Comparison of ENCODE assay signal across 11 cellular contexts in the genomic region with DNA sequence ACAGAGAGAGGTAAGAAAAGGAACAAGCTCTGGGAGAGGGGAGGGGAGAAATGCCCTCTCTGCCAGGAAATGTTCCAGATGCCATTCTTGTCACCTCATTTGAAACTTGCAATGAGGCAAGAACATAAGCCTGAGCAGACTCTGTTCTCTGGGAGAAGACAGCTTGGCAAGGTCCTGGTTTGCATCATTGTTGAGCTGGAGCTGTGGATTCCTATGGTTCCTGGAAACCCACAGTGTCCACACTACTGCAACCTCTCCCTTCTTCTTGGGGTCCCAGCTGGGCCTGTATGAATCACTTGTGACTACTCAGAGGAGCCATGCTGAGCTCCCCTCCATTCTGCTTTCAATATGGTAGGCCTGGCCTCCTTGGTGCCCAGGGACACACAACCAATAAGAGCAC.
DNase-seq lines count a peak whose midpoint lies in the region; ATAC-seq and TF ChIP-seq lines count a peak whose summit lies in the region.
"Had no signal": no experiment of that assay in that cellular context is flagged by ENCODE, and none has a peak within 500 bp of the region (broad histone marks: within the 10 kb centered on the region; RNA-seq: fewer than 3 reads in every experiment).

No MANE protein-coding gene starts in this region.

- DNase-seq in HCEC 1CT: peak; percentile 87
- DNase-seq in caudate nucleus (lab: John Stamatoyannopoulos, UW): peak in 1 of 61 donors; percentile 9
- peak; percentile 40 for DNase-seq in inferior parietal cortex (ENCODE audit: extremely low spot score)
- DNase-seq in stomach: no peak
- no peak for DNase-seq in NCI-H1092 (lab: John Stamatoyannopoulos, UW)
- DNase-seq in SHP77 (lab: John Stamatoyannopoulos, UW): no peak
- no peak for DNase-seq in NCI-H526 (lab: John Stamatoyannopoulos, UW)
- DNase-seq: activated CD4-positive, alpha-beta T cell treated with anti-CD3 and anti-CD28 coated beads for 4 hours; Kasumi-1; left colon had no signal

- TF ChIP-seq CTCF in stomach (IDR thresholded peaks at IDR 0.05): no peak

- no peaks in the 10 kb centered on the region for H3K9me3 ChIP-seq in stomach

- no peaks in the 10 kb centered on the region for H3K27me3 ChIP-seq in stomach

- no peak overlapping the region for H3K4me3 ChIP-seq in stomach

- no peaks in the 10 kb centered on the region for H3K36me3 ChIP-seq in stomach

- ATAC-seq in HG03520 (IDR thresholded peaks at IDR 0.05; ENCODE audit: unreplicated experiment): no peak
- ATAC-seq: left colon had no signal

- H3K27ac ChIP-seq in caudate nucleus (ENCODE audit: low read depth, low read length) (peak overlapping the region; percentile 18), stomach (peak overlapping the region in 2 of 5 donors; percentile 40 to 69)

- intact Hi-C loops in stomach (cut with DNase I; ENCODE audit: low total_unique reads): no loop called here

- no peaks in the 10 kb centered on the region for H3K4me1 ChIP-seq in stomach

- TF ChIP-seq POLR2A in stomach (IDR thresholded peaks at IDR 0.05): no peak

- TF ChIP-seq EP300 in stomach (IDR thresholded peaks at IDR 0.05): peak; percentile 71

Comparison
In these comparisons a context has a peak if more than half of its experiments do, and no peak if none do; other contexts are left out.
1. DNase-seq: peak in HCEC 1CT (single experiment) and inferior parietal cortex (single experiment); none in stomach (single experiment), NCI-H1092 (single experiment), SHP77 (0 of 2) and NCI-H526 (0 of 2).